Comparison of ENCODE assay signal across 14 cellular contexts in the genomic region with DNA sequence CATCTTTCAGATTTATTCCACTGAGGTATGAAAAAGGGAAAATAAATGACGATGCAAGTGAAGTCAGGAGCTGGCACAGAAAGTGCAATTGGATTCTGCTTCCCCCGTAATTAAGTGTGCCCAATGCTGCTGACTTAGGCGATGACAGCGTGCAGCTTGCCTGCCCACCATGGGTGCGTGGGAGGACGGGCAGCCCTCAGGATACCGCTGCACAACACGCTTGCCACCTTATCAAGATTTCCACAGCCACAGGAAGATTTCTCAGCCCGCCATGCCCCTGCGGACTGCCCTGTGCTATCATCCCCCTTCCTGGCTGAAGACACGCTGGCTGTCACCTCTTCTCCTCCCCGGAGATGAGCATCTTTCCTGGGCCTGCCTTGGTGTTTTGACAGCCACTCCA.
DNase-seq lines count a peak whose midpoint lies in the region; ATAC-seq, FAIRE-seq and TF ChIP-seq lines count a peak whose summit lies in the region.
"Had no signal": no experiment of that assay in that cellular context is flagged by ENCODE, and none has a peak within 500 bp of the region (broad histone marks: within the 10 kb centered on the region; RNA-seq: fewer than 3 reads in every experiment).

No MANE protein-coding gene starts in this region.

- no peaks in the 10 kb centered on the region for H3K27me3 Mint-ChIP-seq in stimulated activated naive CD8-positive, alpha-beta T cell treated with anti-CD3 and anti-CD28 coated beads, Interleukin-15, amount 100 ng/mL, for 72 hours
- no peaks in the 10 kb centered on the region for H3K27me3 Mint-ChIP-seq in activated CD4-positive, alpha-beta T cell treated with anti-CD3 and anti-CD28 coated beads, Interleukin-2, amount 10 ng/mL, durations not matched to agents 7 days and 5 days
- H3K27me3 Mint-ChIP-seq: B cell had no signal

- H3K9me3 ChIP-seq in upper lobe of right lung: no peaks in the 10 kb centered on the region
- H3K9me3 ChIP-seq: thyroid gland had no signal

- H3K9me3 Mint-ChIP-seq in stimulated activated naive CD8-positive, alpha-beta T cell treated with anti-CD3 and anti-CD28 coated beads, Interleukin-15, amount 100 ng/mL, for 72 hours: no peaks in the 10 kb centered on the region
- H3K9me3 Mint-ChIP-seq in activated CD4-positive, alpha-beta T cell treated with anti-CD3 and anti-CD28 coated beads, Interleukin-2, amount 10 ng/mL, durations not matched to agents 7 days and 5 days: no peaks in the 10 kb centered on the region
- H3K9me3 Mint-ChIP-seq: GM23338, mesothelial cell of epicardium, neural progenitor cell had no signal

- H3K36me3 Mint-ChIP-seq in activated CD4-positive, alpha-beta T cell treated with anti-CD3 and anti-CD28 coated beads, Interleukin-2, amount 10 ng/mL, durations not matched to agents 7 days and 5 days (ENCODE audit: low read depth): no peaks in the 10 kb centered on the region
- H3K36me3 Mint-ChIP-seq: mesothelial cell of epicardium, neural progenitor cell had no signal

- H3K27ac ChIP-seq in upper lobe of right lung: no peak overlapping the region
- H3K27ac ChIP-seq: KMS-11, neural progenitor cell, thyroid gland had no signal

- intact Hi-C loops in upper lobe of right lung (cut with DNase I): no loop called here

- peak; percentile 64 for DNase-seq in stimulated activated naive CD8-positive, alpha-beta T cell treated with anti-CD3 and anti-CD28 coated beads, Interleukin-15, Interleukin-2, amounts not matched to agents 100 U/mL and 50 U/mL, for 24 hours
- no peak for DNase-seq in stimulated activated naive CD8-positive, alpha-beta T cell treated with anti-CD3 and anti-CD28 coated beads, Interleukin-15, amount 100 ng/mL, for 72 hours
- DNase-seq in activated CD4-positive, alpha-beta T cell treated with anti-CD3 and anti-CD28 coated beads, Interleukin-2, amount 10 ng/mL, durations not matched to agents 7 days and 5 days: no peak
- DNase-seq in bronchial epithelial cell (ENCODE audit: low read depth): no peak
- no peak for DNase-seq in activated CD4-positive, CD25-positive, alpha-beta regulatory T cell treated with anti-CD3 and anti-CD28 coated beads, Interleukin-2, amount 50 U/mL, for 72 hours
- DNase-seq in NCI-H345 (lab: John Stamatoyannopoulos, UW): no peak
- DNase-seq in upper lobe of right lung: no peak
- DNase-seq: DMS 273 treated with DMSO at 0.1 percent for 48 hours, thyroid gland had no signal

- peak; percentile 18 for FAIRE-seq in bronchial epithelial cell (lab: Jason Lieb, UNC)

- POLR2A ChIA-PET in activated CD4-positive, alpha-beta T cell treated with anti-CD3 and anti-CD28 coated beads, Interleukin-2, amount 10 ng/mL, durations not matched to agents 7 days and 5 days (lab: Charles Lee): no interaction called here

- H3K4me3 ChIP-seq in bronchial epithelial cell (ENCODE audit: low read depth, low read length) (no peak overlapping the region), upper lobe of right lung (no peak overlapping the region)
- H3K4me3 ChIP-seq: GM23338, neural progenitor cell, thyroid gland had no signal

- no peak overlapping the region for H3K27ac Mint-ChIP-seq in stimulated activated naive CD8-positive, alpha-beta T cell treated with anti-CD3 and anti-CD28 coated beads, Interleukin-15, amount 100 ng/mL, for 72 hours
- peak overlapping the region; percentile 59 for H3K27ac Mint-ChIP-seq in activated CD4-positive, alpha-beta T cell treated with anti-CD3 and anti-CD28 coated beads, Interleukin-2, amount 10 ng/mL, durations not matched to agents 7 days and 5 days
- H3K27ac Mint-ChIP-seq: GM23338, mesothelial cell of epicardium, neural progenitor cell had no signal

- CTCF ChIA-PET in activated CD4-positive, alpha-beta T cell treated with anti-CD3 and anti-CD28 coated beads, Interleukin-2, amount 10 ng/mL, durations not matched to agents 7 days and 5 days (lab: Charles Lee): interaction anchor here (1.0 to 6.3 kb wide), 9 partner anchors 9 to 107 kb away, joined by 3 to 31 read pairs (median 4); no protein-coding TSS in a partner anchor

- peaks cover 9% of the 10 kb centered on the region for H3K4me1 ChIP-seq in upper lobe of right lung
- H3K4me1 ChIP-seq: thyroid gland had no signal

- TF ChIP-seq CTCF in bronchial epithelial cell (IDR thresholded peaks at IDR 0.05; ENCODE audit: insufficient read depth, low read length, severe bottlenecking): no peak
- no peak for TF ChIP-seq CTCF in upper lobe of right lung (IDR thresholded peaks at IDR 0.05)

- ATAC-seq in stimulated activated naive CD8-positive, alpha-beta T cell treated with anti-CD3 and anti-CD28 coated beads, Interleukin-15, Interleukin-2, amounts not matched to agents 100 U/mL and 50 U/mL, for 24 hours: no peak
- ATAC-seq in stimulated activated naive CD8-positive, alpha-beta T cell treated with anti-CD3 and anti-CD28 coated beads, Interleukin-15, amount 100 ng/mL, for 72 hours: no peak
- ATAC-seq in upper lobe of right lung: no peak
- ATAC-seq: GM23338 had no signal

- H3K27me3 ChIP-seq in bronchial epithelial cell (ENCODE audit: control insufficient read depth, insufficient read depth, low read length) (no peaks in the 10 kb centered on the region), upper lobe of right lung (no peaks in the 10 kb centered on the region)
- H3K27me3 ChIP-seq: neural progenitor cell, thyroid gland had no signal

- H3K4me3 Mint-ChIP-seq in stimulated activated naive CD8-positive, alpha-beta T cell treated with anti-CD3 and anti-CD28 coated beads, Interleukin-15, amount 100 ng/mL, for 72 hours: peak overlapping the region in 1 of 2 donors; percentile 73
- no peak overlapping the region for H3K4me3 Mint-ChIP-seq in activated CD4-positive, alpha-beta T cell treated with anti-CD3 and anti-CD28 coated beads, Interleukin-2, amount 10 ng/mL, durations not matched to agents 7 days and 5 days
- H3K4me3 Mint-ChIP-seq: B cell, GM23338, mesothelial cell of epicardium, neural progenitor cell had no signal

- H3K36me3 ChIP-seq in bronchial epithelial cell (ENCODE audit: control insufficient read depth, insufficient read depth, low read length) (no peaks in the 10 kb centered on the region), upper lobe of right lung (no peaks in the 10 kb centered on the region)
- H3K36me3 ChIP-seq: neural progenitor cell, thyroid gland had no signal

- H3K4me1 Mint-ChIP-seq in stimulated activated naive CD8-positive, alpha-beta T cell treated with anti-CD3 and anti-CD28 coated beads, Interleukin-15, amount 100 ng/mL, for 72 hours: peaks cover 94% of the 10 kb centered on the region
- peaks cover 93% of the 10 kb centered on the region for H3K4me1 Mint-ChIP-seq in activated CD4-positive, alpha-beta T cell treated with anti-CD3 and anti-CD28 coated beads, Interleukin-2, amount 10 ng/mL, durations not matched to agents 7 days and 5 days
